ENCODE assay signal across 1 cellular context in the genomic region with DNA sequence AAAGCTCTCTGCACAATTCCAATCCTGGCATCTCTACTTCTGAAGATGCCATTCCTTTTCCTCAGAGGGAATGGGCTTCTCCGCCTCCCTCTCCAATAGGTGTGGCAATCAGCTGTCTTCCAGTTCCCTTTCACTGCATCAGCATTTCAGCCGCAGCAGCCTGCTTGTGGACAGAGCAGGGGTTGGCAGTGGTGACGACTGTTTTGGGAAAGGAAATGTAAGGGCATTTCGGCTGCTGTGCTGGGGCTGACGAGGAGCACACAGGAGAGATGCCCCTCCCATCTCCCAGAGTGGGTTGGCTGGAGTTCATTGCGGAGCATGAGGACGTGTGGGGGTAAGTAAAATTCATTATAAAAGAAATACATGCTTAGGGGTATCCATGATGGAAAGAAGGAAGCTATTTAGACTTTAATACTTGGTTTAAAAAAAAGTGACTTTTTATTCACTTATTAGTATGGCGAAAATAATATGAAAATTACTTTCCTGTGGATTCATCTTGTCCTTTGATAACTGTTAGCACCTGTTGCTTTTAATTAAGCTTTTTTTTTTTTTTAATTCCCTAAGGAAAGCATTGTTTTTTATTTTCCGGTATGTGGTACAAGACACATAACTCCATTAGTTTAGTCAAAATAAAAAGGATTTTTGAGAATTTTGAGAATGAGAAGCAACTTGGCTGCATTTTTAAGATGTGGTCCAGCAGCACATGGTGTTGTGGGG.
TF ChIP-seq lines count a peak whose summit lies in the region.

A gene with protein sequence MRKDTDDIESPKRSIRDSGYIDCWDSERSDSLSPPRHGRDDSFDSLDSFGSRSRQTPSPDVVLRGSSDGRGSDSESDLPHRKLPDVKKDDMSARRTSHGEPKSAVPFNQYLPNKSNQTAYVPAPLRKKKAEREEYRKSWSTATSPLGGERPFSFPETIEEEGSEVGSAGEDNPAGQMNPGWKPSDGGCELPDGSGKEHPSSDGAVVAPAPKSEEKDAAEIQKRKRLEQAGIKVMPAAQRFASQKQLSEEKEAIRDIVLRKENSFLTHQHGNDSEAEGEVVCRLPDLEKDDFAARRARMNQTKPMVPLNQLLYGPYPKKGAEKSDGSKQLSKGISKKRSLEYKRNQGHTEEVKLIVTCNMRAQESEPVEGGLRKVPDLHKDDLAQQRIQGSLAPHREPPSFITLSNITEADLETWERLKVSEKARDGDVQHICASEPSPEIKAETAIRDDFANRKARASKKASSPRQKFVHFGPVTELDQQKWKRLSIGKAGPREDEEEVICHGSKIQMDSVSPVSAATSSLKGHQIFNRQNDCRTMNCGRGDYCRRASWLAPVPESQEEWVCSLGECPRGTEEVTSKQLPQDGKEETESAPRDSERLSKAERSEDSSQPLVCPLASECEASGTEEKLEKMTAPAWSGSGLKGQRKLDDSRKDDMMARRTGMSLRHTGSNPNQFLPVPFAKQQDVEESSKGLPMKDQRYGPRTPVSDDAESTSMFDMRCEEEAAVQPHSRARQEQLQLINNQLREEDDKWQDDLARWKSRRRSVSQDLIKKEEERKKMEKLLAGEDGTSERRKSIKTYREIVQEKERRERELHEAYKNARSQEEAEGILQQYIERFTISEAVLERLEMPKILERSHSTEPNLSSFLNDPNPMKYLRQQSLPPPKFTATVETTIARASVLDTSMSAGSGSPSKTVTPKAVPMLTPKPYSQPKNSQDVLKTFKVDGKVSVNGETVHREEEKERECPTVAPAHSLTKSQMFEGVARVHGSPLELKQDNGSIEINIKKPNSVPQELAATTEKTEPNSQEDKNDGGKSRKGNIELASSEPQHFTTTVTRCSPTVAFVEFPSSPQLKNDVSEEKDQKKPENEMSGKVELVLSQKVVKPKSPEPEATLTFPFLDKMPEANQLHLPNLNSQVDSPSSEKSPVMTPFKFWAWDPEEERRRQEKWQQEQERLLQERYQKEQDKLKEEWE (N-terminal part only) (plus strand): TSS at position 141 of the 717 bp plus-strand sequence. CDS start 67,839 bp downstream, outside the sequence.

TF ChIP-seq in H1, 55 proteins besides CTCF, POLR2A, EP300 and RAD21:
- TF ChIP-seq CTBP2 (IDR thresholded peaks at IDR 0.05; ENCODE audit: borderline replicate concordance, insufficient read depth, insufficient read length, low read length) (no peak), TCF12 (IDR thresholded peaks at IDR 0.05; ENCODE audit: low read depth, low read length) (no peak), GTF2F1 (IDR thresholded peaks at IDR 0.05; ENCODE audit: borderline replicate concordance, low read depth, low read length) (no peak), YY1 (IDR thresholded peaks at IDR 0.05; ENCODE audit: low read depth, low read length) (no peak), SP2 (IDR thresholded peaks at IDR 0.05; ENCODE audit: low read length) (no peak), SIN3A (conservative IDR thresholded peaks at IDR 0.05 in 1 of 2, IDR thresholded peaks at IDR 0.05 in 1 of 2; ENCODE audit: low read depth in 1 of 2, low read length in 2 of 2) (no peak), MAFK (IDR thresholded peaks at IDR 0.05; ENCODE audit: low read depth, low read length) (no peak), SAP30 (IDR thresholded peaks at IDR 0.05; ENCODE audit: insufficient read depth, insufficient replicate concordance, low read length) (no peak), BCL11A (IDR thresholded peaks at IDR 0.05; ENCODE audit: low read depth in 2 of 2, low read length in 2 of 2) (no peak)
- TF ChIP-seq, protein P1, sequence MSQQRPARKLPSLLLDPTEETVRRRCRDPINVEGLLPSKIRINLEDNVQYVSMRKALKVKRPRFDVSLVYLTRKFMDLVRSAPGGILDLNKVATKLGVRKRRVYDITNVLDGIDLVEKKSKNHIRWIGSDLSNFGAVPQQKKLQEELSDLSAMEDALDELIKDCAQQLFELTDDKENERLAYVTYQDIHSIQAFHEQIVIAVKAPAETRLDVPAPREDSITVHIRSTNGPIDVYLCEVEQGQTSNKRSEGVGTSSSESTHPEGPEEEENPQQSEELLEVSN (IDR thresholded peaks at IDR 0.05), result no peak
- TF ChIP-seq, protein P2, sequence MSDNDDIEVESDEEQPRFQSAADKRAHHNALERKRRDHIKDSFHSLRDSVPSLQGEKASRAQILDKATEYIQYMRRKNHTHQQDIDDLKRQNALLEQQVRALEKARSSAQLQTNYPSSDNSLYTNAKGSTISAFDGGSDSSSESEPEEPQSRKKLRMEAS (IDR thresholded peaks at IDR 0.05), result no peak
